8 cellular contexts compared by ENCODE assay signal in the genomic region with DNA sequence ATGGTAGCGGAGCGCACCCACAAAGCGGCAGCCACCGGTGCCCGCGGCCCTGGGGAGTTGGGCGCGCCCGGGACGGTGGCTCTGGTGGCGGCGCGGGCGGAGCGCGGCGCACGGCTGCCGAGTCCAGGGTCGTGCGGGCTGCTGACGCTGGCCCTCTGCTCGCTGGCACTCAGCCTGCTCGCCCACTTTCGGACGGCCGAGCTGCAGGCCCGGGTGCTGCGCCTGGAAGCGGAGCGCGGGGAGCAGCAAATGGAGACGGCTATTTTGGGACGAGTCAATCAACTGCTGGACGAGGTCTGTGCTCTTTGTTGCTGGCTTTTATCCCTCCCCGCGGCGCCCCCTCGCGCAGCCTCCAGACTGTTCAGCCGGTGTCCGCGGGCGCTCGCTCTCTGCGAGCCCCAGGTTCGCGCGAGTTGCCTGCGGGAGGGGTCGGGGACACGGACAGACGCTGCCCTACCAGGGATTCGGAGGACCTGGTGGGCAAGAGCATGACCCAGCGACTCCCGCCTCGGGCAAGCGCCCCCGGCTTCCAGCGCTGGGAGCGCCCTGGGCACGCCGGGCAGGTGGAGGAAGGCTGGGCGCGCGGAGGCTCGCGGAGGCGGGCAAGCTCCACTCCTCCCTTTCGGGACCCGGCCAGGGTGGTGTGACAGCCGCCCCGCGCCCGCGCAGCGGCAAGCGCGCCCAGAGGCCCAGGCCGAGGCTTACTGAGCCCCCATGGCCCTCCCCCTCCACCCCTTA. TPM values are rescaled to one million over a fixed set of nuclear protein-coding genes. Genes with fewer than 3 reads are reported as not detected.
DNase-seq lines count a peak whose midpoint lies in the region; ATAC-seq and TF ChIP-seq lines count a peak whose summit lies in the region.

No MANE protein-coding gene starts in this region.

- TF ChIP-seq EP300 in esophagus muscularis mucosa (IDR thresholded peaks at IDR 0.05) = no peak

- no peak for ATAC-seq in GM21786 (IDR thresholded peaks at IDR 0.05; ENCODE audit: unreplicated experiment)
- no peak for ATAC-seq in GM19397 (IDR thresholded peaks at IDR 0.05; ENCODE audit: unreplicated experiment)

- POLR2A ChIA-PET in AG04450 (lab: Yijun Ruan, JAX) = no interaction called here

- H3K27me3 ChIP-seq in AG04450 (ENCODE audit: control insufficient read depth, insufficient read depth, low read length) (peaks cover 5% of the 10 kb centered on the region), esophagus muscularis mucosa (peaks cover 0 to 28% (median 8%) of the 10 kb centered on the region in 4 donors), muscle layer of duodenum (ENCODE audit: low read depth, low read length) (peaks cover 18% of the 10 kb centered on the region)

- H3K4me3 ChIP-seq in AG04450 (ENCODE audit: low read depth, low read length) (peak overlapping the region; percentile 76), esophagus muscularis mucosa (peak overlapping the region; percentile 58 to 63 (median 59)), muscle layer of duodenum (ENCODE audit: low read depth in 1 of 2, low read length in 2 of 2) (peak overlapping the region; percentile 60 to 77)

- peaks cover 19 to 32% (median 27%) of the 10 kb centered on the region in 4 donors for H3K4me1 ChIP-seq in esophagus muscularis mucosa
- H3K4me1 ChIP-seq in muscle layer of duodenum (ENCODE audit: control insufficient read depth in 1 of 2, insufficient read depth in 2 of 2, low read length in 2 of 2) = peaks cover 0 to 20% of the 10 kb centered on the region in 2 donors

- H3K27ac ChIP-seq in AG04450 (ENCODE audit: low read depth, low read length) (no peak overlapping the region), esophagus muscularis mucosa (replicated peaks in 1 of 4) (peak overlapping the region in 2 of 4 donors; percentile 39 to 53), muscle layer of duodenum (ENCODE audit: low read length) (no peak overlapping the region)

- H3K36me3 ChIP-seq in esophagus muscularis mucosa (no peaks in the 10 kb centered on the region), muscle layer of duodenum (ENCODE audit: control insufficient read depth in 1 of 2, insufficient read depth in 2 of 2, low read length in 2 of 2) (no peaks in the 10 kb centered on the region)

- no peak for DNase-seq in AG04450 (ENCODE audit: low read depth, low spot score)
- peak; percentile 14 for DNase-seq in NCI-H69 (lab: John Stamatoyannopoulos, UW)
- DNase-seq in esophagus muscularis mucosa (ENCODE audit: extremely low spot score) = no peak
- DNase-seq in hippocampal formation (lab: John Stamatoyannopoulos, UW) = no peak
- DNase-seq in COR-L47 (lab: John Stamatoyannopoulos, UW) = no peak

- CTCF ChIA-PET in AG04450 (lab: Charles Lee) = interaction anchor here (0.5 to 3.6 kb wide), 3 partner anchors 85 to 247 kb away, joined by 3 to 18 read pairs (median 4); no protein-coding TSS in a partner anchor

- intact Hi-C loops in esophagus muscularis mucosa (cut with DNase I) = loop anchor here (5.0 kb wide), 1 partner anchor 160 kb away; no protein-coding TSS in a partner anchor

- WGBS in esophagus muscularis mucosa = 1% methylated on average over 31 of the region's 80 CpGs

- TF ChIP-seq CTCF in AG04450 (IDR thresholded peaks at IDR 0.05; ENCODE audit: low read depth, low read length) (peak; percentile 39), esophagus muscularis mucosa (IDR thresholded peaks at IDR 0.05) (peak in 1 of 3 experiments; percentile 10)

- H3K9me3 ChIP-seq in AG04450 (ENCODE audit: control insufficient read depth, insufficient read depth, low read length) (no peaks in the 10 kb centered on the region), esophagus muscularis mucosa (no peaks in the 10 kb centered on the region), muscle layer of duodenum (ENCODE audit: control insufficient read depth in 1 of 2, low read length in 2 of 2) (no peaks in the 10 kb centered on the region)

- TF ChIP-seq POLR2A in esophagus muscularis mucosa (IDR thresholded peaks at IDR 0.05; ENCODE audit: low read depth) = no peak

RNA-seq across cellular contexts. Expression of gene COL13A1, which starts 0.9 kb away (rescaled TPM):
- 10.9 and 13.1 TPM in 2 replicates for polyA plus RNA-seq in AG04450 (2011; rRNA removed)
- polyA minus RNA-seq in AG04450 (2011; rRNA and poly(A)+ RNA removed) = 4.8 and 5.6 TPM in 2 replicates
- 1 to 10 TPM; 1.2 to 4.2 (median 2.6) TPM for total RNA-seq in esophagus muscularis mucosa
